31 cellular contexts compared by ENCODE assay signal in genomic region chr1:245209658-245210415, GRCh38. TPM values are rescaled to one million over a fixed set of nuclear protein-coding genes. Genes with fewer than 3 reads are reported as not detected.
DNase-seq lines count a peak whose midpoint lies in the region; ATAC-seq and TF ChIP-seq lines count a peak whose summit lies in the region.
"Had no signal": no experiment of that assay in that cellular context is flagged by ENCODE, and none has a peak within 500 bp of the region (broad histone marks: within the 10 kb centered on the region; RNA-seq: fewer than 3 reads in every experiment).

No MANE protein-coding gene starts in this region.

- H3K27ac ChIP-seq in cardiac muscle cell (peak overlapping the region; percentile 63), heart right ventricle (no peak overlapping the region)
- H3K27ac ChIP-seq: dorsolateral prefrontal cortex, esophagus squamous epithelium, psoas muscle, transverse colon had no signal

- H3K27ac Mint-ChIP-seq in glutamatergic neuron (ENCODE audit: unreplicated experiment), result no peak overlapping the region
- H3K27ac Mint-ChIP-seq: activated CD4-positive, alpha-beta T cell treated with anti-CD3 and anti-CD28 coated beads for 36 hours; activated CD8-positive, alpha-beta T cell treated with anti-CD3 and anti-CD28 coated beads, Interleukin-2, amount 10 ng/mL, durations not matched to agents 7 days and 5 days; activated naive CD4-positive, alpha-beta T cell treated with anti-CD3 and anti-CD28 coated beads, Interleukin-2, amount 10 ng/mL, durations not matched to agents 7 days and 5 days; activated T-helper 17 cell treated with anti-CD3 and anti-CD28 coated beads, Interleukin-2, amount 50 U/mL, for 72 hours; naive thymus-derived CD4-positive, alpha-beta T cell had no signal

- H3K36me3 ChIP-seq in cardiac muscle cell (no peaks in the 10 kb centered on the region), heart right ventricle (no peaks in the 10 kb centered on the region)
- H3K36me3 ChIP-seq: esophagus squamous epithelium, transverse colon had no signal

- H3K4me3 Mint-ChIP-seq in glutamatergic neuron (ENCODE audit: unreplicated experiment), result no peak overlapping the region
- H3K4me3 Mint-ChIP-seq: activated CD4-positive, alpha-beta T cell treated with anti-CD3 and anti-CD28 coated beads for 36 hours; activated CD8-positive, alpha-beta T cell treated with anti-CD3 and anti-CD28 coated beads, Interleukin-2, amount 10 ng/mL, durations not matched to agents 7 days and 5 days; activated naive CD4-positive, alpha-beta T cell treated with anti-CD3 and anti-CD28 coated beads, Interleukin-2, amount 10 ng/mL, durations not matched to agents 7 days and 5 days; activated T-helper 17 cell treated with anti-CD3 and anti-CD28 coated beads, Interleukin-2, amount 50 U/mL, for 72 hours; brain; naive thymus-derived CD4-positive, alpha-beta T cell had no signal

- H3K9me3 ChIP-seq in cardiac muscle cell (ENCODE audit: low read depth) (no peaks in the 10 kb centered on the region), heart right ventricle (peaks cover 0 to 35% (median 20%) of the 10 kb centered on the region in 11 donors)

- DNase-seq in cardiac muscle cell (ENCODE audit: low read depth in 1 of 2, low spot score in 1 of 2) (peak in 1 of 2 donors; percentile 9), heart right ventricle (no peak), NCI-H345 treated with DMSO at 0.1 percent for 48 hours (lab: John Stamatoyannopoulos, UW; ENCODE audit: unreplicated experiment) (peak; percentile 32), glutamatergic neuron (peak; percentile 28), NCI-H446 (lab: John Stamatoyannopoulos, UW) (no peak)
- DNase-seq in stimulated activated CD4-positive, alpha-beta T cell treated with anti-CD3 and anti-CD28 coated beads, Interleukin-1b, Interleukin-23, amount 100 ng/mL, for 48 hours, result no peak
- no peak for DNase-seq in activated T-cell treated with anti-CD3 and anti-CD28 coated beads, Interleukin-2, amount 50 U/mL, for 48 hours
- DNase-seq: 8988T; activated CD4-positive, alpha-beta T cell treated with anti-CD3 and anti-CD28 coated beads for 36 hours; activated CD8-positive, alpha-beta T cell treated with anti-CD3 and anti-CD28 coated beads, Interleukin-2, amount 10 ng/mL, durations not matched to agents 7 days and 5 days; activated naive CD4-positive, alpha-beta T cell treated with anti-CD3 and anti-CD28 coated beads, Interleukin-2, amount 10 ng/mL, durations not matched to agents 7 days and 5 days; DMS79 treated with DMSO at 0.1 percent for 48 hours; esophagus squamous epithelium; foreskin melanocyte; GF-D8; H7; KG1; naive thymus-derived CD4-positive, alpha-beta T cell; NCI-H1092 treated with DMSO at 0.1 percent for 48 hours; NCI-H1930; psoas muscle; stimulated activated CD4-positive, alpha-beta T cell treated with anti-CD3 and anti-CD28 coated beads, Interleukin-4, amount 100 ng/mL, for 24 hours; T-helper 9 cell; transverse colon had no signal

- no peaks in the 10 kb centered on the region for H3K27me3 ChIP-seq in cardiac muscle cell
- H3K27me3 ChIP-seq in heart right ventricle, result peaks cover 0 to 4% (median 0%) of the 10 kb centered on the region in 7 donors
- H3K27me3 ChIP-seq: dorsolateral prefrontal cortex, esophagus squamous epithelium, transverse colon had no signal

- H3K4me1 Mint-ChIP-seq in glutamatergic neuron (ENCODE audit: low read depth, unreplicated experiment), result peaks cover 3% of the 10 kb centered on the region
- H3K4me1 Mint-ChIP-seq: activated CD4-positive, alpha-beta T cell treated with anti-CD3 and anti-CD28 coated beads for 36 hours; activated naive CD4-positive, alpha-beta T cell treated with anti-CD3 and anti-CD28 coated beads, Interleukin-2, amount 10 ng/mL, durations not matched to agents 7 days and 5 days; activated T-helper 17 cell treated with anti-CD3 and anti-CD28 coated beads, Interleukin-2, amount 50 U/mL, for 72 hours; naive thymus-derived CD4-positive, alpha-beta T cell had no signal

- TF ChIP-seq CTCF in cardiac muscle cell (IDR thresholded peaks at IDR 0.05; ENCODE audit: low read depth, low read length) (no peak), heart right ventricle (IDR thresholded peaks at IDR 0.05) (no peak), glutamatergic neuron (IDR thresholded peaks at IDR 0.05; ENCODE audit: partially characterized antibody, unreplicated experiment) (no peak)

- H3K27me3 Mint-ChIP-seq in glutamatergic neuron (ENCODE audit: unreplicated experiment), result peaks cover 5% of the 10 kb centered on the region
- H3K27me3 Mint-ChIP-seq: activated CD4-positive, alpha-beta T cell treated with anti-CD3 and anti-CD28 coated beads for 36 hours; activated naive CD4-positive, alpha-beta T cell treated with anti-CD3 and anti-CD28 coated beads, Interleukin-2, amount 10 ng/mL, durations not matched to agents 7 days and 5 days; activated T-helper 17 cell treated with anti-CD3 and anti-CD28 coated beads, Interleukin-2, amount 50 U/mL, for 72 hours had no signal

- 92 to 94% methylated on average over 13 of the region's 13 CpGs for WGBS in heart right ventricle, 2 donors

- no peak for ATAC-seq in heart right ventricle
- ATAC-seq in GM19328 (IDR thresholded peaks at IDR 0.05; ENCODE audit: unreplicated experiment), result no peak
- ATAC-seq: activated CD4-positive, alpha-beta T cell treated with anti-CD3 and anti-CD28 coated beads for 36 hours; activated CD8-positive, alpha-beta T cell treated with anti-CD3 and anti-CD28 coated beads, Interleukin-2, amount 10 ng/mL, durations not matched to agents 7 days and 5 days; activated T-helper 17 cell treated with anti-CD3 and anti-CD28 coated beads, Interleukin-2, amount 50 U/mL, for 72 hours; naive thymus-derived CD4-positive, alpha-beta T cell; psoas muscle; Right ventricle myocardium inferior; sciatic nerve had no signal

- no peaks in the 10 kb centered on the region for H3K4me1 ChIP-seq in cardiac muscle cell (ENCODE audit: low read depth)
- no peaks in the 10 kb centered on the region for H3K4me1 ChIP-seq in heart right ventricle
- H3K4me1 ChIP-seq: esophagus squamous epithelium, psoas muscle, transverse colon had no signal

- peaks cover 11% of the 10 kb centered on the region for H3K9me3 Mint-ChIP-seq in glutamatergic neuron (ENCODE audit: unreplicated experiment)

- H3K4me3 ChIP-seq in cardiac muscle cell, result no peak overlapping the region
- no peak overlapping the region for H3K4me3 ChIP-seq in heart right ventricle
- H3K4me3 ChIP-seq: dorsolateral prefrontal cortex, esophagus squamous epithelium, lung, psoas muscle, transverse colon had no signal

- peaks cover 17% of the 10 kb centered on the region for H3K36me3 Mint-ChIP-seq in glutamatergic neuron (ENCODE audit: unreplicated experiment)
- H3K36me3 Mint-ChIP-seq: activated naive CD4-positive, alpha-beta T cell treated with anti-CD3 and anti-CD28 coated beads, Interleukin-2, amount 10 ng/mL, durations not matched to agents 7 days and 5 days had no signal

- intact Hi-C loops in heart right ventricle (cut with DNase I), result no loop called here

RNA-seq across cellular contexts. Expression of gene KIF26B, which starts 55.1 kb away (rescaled TPM):
- total RNA-seq in cardiac muscle cell (141 and 177 TPM in 2 replicates), heart right ventricle (1 to 10 TPM in 8 of 10 donors, under 1 TPM in 2; 0.74 to 8.8 (median 3.7) TPM), glutamatergic neuron (ENCODE audit: unreplicated experiment) (2.4 TPM)
- polyA plus RNA-seq in cardiac muscle cell (58.9 and 60.7 TPM in 2 replicates), heart right ventricle (1 to 10 TPM in 1 of 2 donors, under 1 TPM in 1; 0.66 to 1.4 TPM)
- total RNA-seq: activated T-helper 17 cell treated with anti-CD3 and anti-CD28 coated beads, Interleukin-2, amount 50 U/mL, for 72 hours had no signal

Comparison
In these comparisons a context has a peak if more than half of its experiments do, and no peak if none do; other contexts are left out.
1. RNA of gene KIF26B, which starts 55.1 kb away (total RNA-seq): 141 to 177 TPM in cardiac muscle cell; 0.74 to 8.8 TPM in heart right ventricle and 2.4 TPM in glutamatergic neuron (single experiment); every median in the first group is over 10 times any median in the second.
2. DNase-seq: peak in NCI-H345 treated with DMSO at 0.1 percent for 48 hours (single experiment) and glutamatergic neuron (single experiment); none in heart right ventricle (0 of 2), stimulated activated CD4-positive, alpha-beta T cell treated with anti-CD3 and anti-CD28 coated beads, Interleukin-1b, Interleukin-23, amount 100 ng/mL, for 48 hours (single experiment), activated T-cell treated with anti-CD3 and anti-CD28 coated beads, Interleukin-2, amount 50 U/mL, for 48 hours (0 of 2) and NCI-H446 (0 of 2).